25 cellular contexts compared by ENCODE assay signal in the genomic region with DNA sequence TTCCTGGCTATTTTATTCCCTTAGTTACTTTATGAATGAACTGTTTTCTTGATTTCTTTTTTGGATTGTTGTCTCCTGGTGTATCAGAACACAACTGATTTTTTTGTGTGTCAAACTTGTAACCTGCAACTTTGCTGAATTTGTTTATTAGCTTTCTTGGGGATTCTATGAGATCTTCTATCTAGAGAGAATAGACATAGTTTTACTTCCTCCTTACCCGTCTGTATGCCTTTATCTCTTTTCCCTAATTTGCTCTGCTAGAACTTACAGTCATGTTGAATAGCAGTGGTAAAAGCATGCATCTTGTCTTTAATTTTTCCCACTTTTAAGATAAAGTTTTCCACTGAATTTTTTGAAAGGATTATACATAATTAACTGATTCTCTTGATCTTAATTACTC. TPM values are rescaled to one million over a fixed set of nuclear protein-coding genes. Genes with fewer than 3 reads are reported as not detected.
A peak's percentile ranks its signal among the peaks of the same experiment; 100 is the strongest.
DNase-seq lines count a peak whose midpoint lies in the region; ATAC-seq, FAIRE-seq and TF ChIP-seq lines count a peak whose summit lies in the region.
"Had no signal": no experiment of that assay in that cellular context is flagged by ENCODE, and none has a peak within 500 bp of the region (broad histone marks: within the 10 kb centered on the region; RNA-seq: fewer than 3 reads in every experiment).

No MANE protein-coding gene starts in this region.

- in situ Hi-C loops in mammary epithelial cell (cut with MboI; ENCODE audit: low sequenced_read_pairs in 2 of 2), result no loop called here

- H3K36me3 Mint-ChIP-seq in central memory CD8-positive, alpha-beta T cell (ENCODE audit: insufficient read depth), result peaks cover 4% of the 10 kb centered on the region

- DNase-seq in D721Med (ENCODE audit: insufficient read length, low spot score) (no peak), NOMO-1 treated with DMSO at 0.1 percent for 48 hours (lab: John Stamatoyannopoulos, UW; ENCODE audit: unreplicated experiment) (peak; percentile 31), cerebellar cortex (ENCODE audit: low spot score) (no peak), mammary epithelial cell (no peak), smooth muscle cell (lab: John Stamatoyannopoulos, UW; ENCODE audit: unreplicated experiment) (no peak)
- no peak for DNase-seq in central memory CD8-positive, alpha-beta T cell (ENCODE audit: low spot score in 2 of 2)
- DNase-seq: activated CD4-positive, alpha-beta memory T cell treated with anti-CD3 and anti-CD28 coated beads, Interleukin-2, amount 10 ng/mL, durations not matched to agents 7 days and 5 days; activated gamma-delta T cell; brain microvascular endothelial cell; effector CD8-positive, alpha-beta T cell; foreskin keratinocyte; heart right ventricle; NCI-H146; RPMI8226; sigmoid colon; SK-N-SH; stimulated activated CD4-positive, alpha-beta T cell treated with anti-CD3 and anti-CD28 coated beads, Interleukin-15, amount 100 ng/mL, for 24 hours; stomach; tibial artery had no signal

- H3K4me3 ChIP-seq in mammary epithelial cell (replicated peaks in 1 of 3; ENCODE audit: insufficient read depth in 1 of 3, low read depth in 2 of 3, low read length in 3 of 3) (no peak overlapping the region), smooth muscle cell (no peak overlapping the region)
- H3K4me3 ChIP-seq: BLaER1 treated with 17β-estradiol and CSF1 and Interleukin-3, amounts not matched to agents 10 nM and 100 nM; heart right ventricle; lung; prostate gland; sigmoid colon; stomach; tibial artery had no signal

- TF ChIP-seq CTCF in D721Med (IDR thresholded peaks at IDR 0.05; ENCODE audit: insufficient read depth, missing control alignments), result no peak
- no peak for TF ChIP-seq CTCF in mammary epithelial cell (conservative IDR thresholded peaks at IDR 0.05 in 1 of 2, IDR thresholded peaks at IDR 0.05 in 1 of 2; ENCODE audit: extremely low read depth in 1 of 2, insufficient read depth in 1 of 2, low read depth in 1 of 2, low read length in 2 of 2)
- TF ChIP-seq CTCF in smooth muscle cell (IDR thresholded peaks at IDR 0.05; ENCODE audit: borderline replicate concordance, insufficient read depth, poor library complexity, severe bottlenecking), result no peak

- no peaks in the 10 kb centered on the region for H3K4me1 ChIP-seq in mammary epithelial cell (ENCODE audit: insufficient read depth, low read length)
- H3K4me1 ChIP-seq in smooth muscle cell (ENCODE audit: low read depth), result no peaks in the 10 kb centered on the region
- H3K4me1 ChIP-seq: foreskin keratinocyte, prostate gland had no signal

- no peaks in the 10 kb centered on the region for H3F3A ChIP-seq in smooth muscle cell (ENCODE audit: low read depth)

- H3K4me3 Mint-ChIP-seq in central memory CD8-positive, alpha-beta T cell, result no peak overlapping the region
- H3K4me3 Mint-ChIP-seq: activated CD4-positive, alpha-beta memory T cell treated with anti-CD3 and anti-CD28 coated beads, Interleukin-2, amount 10 ng/mL, durations not matched to agents 7 days and 5 days had no signal

- H3K27ac ChIP-seq in mammary epithelial cell (ENCODE audit: insufficient read depth, low read depth, low read length) (no peak overlapping the region), smooth muscle cell (ENCODE audit: low read depth) (no peak overlapping the region)
- H3K27ac ChIP-seq: BLaER1 treated with 17β-estradiol and CSF1 and Interleukin-3, amounts not matched to agents 10 nM and 100 nM; brain microvascular endothelial cell; foreskin keratinocyte; heart right ventricle; prostate gland; sigmoid colon; stomach; tibial artery had no signal

- no TSS peak for BruUV-seq in mammary epithelial cell (replicated peaks; lab: Mats Ljungman, UMichigan)

- no peak overlapping the region for H3K4me2 ChIP-seq in mammary epithelial cell (ENCODE audit: insufficient read depth, low read depth, low read length)
- H3K4me2 ChIP-seq in smooth muscle cell, result no peak overlapping the region
- H3K4me2 ChIP-seq: SK-N-SH had no signal

- 68% methylated on average over 1 of the region's 1 CpG for WGBS in mammary epithelial cell (ENCODE audit: low coverage, missing lambda C conversion rate)
- WGBS in smooth muscle cell (ENCODE audit: low lambda C conversion rate), result 46% methylated on average over 1 of the region's 1 CpG

- ATAC-seq in GM21367 (IDR thresholded peaks at IDR 0.05; ENCODE audit: unreplicated experiment) (peak; percentile 60), HG02884 (IDR thresholded peaks at IDR 0.05; ENCODE audit: unreplicated experiment) (no peak)
- ATAC-seq in central memory CD8-positive, alpha-beta T cell (replicated peaks; ENCODE audit: extremely low read depth, poor library complexity, severe bottlenecking), result no peak
- ATAC-seq: esophagus mucosa, foreskin keratinocyte, heart right ventricle had no signal

- H3K9me3 ChIP-seq in mammary epithelial cell (replicated peaks; ENCODE audit: insufficient read depth, low read length) (no peaks in the 10 kb centered on the region), smooth muscle cell (replicated peaks; ENCODE audit: low read depth) (no peaks in the 10 kb centered on the region)
- H3K9me3 ChIP-seq: BLaER1 treated with 17β-estradiol and CSF1 and Interleukin-3, amounts not matched to agents 10 nM and 100 nM; heart right ventricle; prostate gland; sigmoid colon; SK-N-SH; stomach; tibial artery had no signal

- CTCF ChIA-PET in mammary epithelial cell (lab: Charles Lee; ENCODE audit: low non-redundant PET), result no interaction called here

- H3K27me3 ChIP-seq in mammary epithelial cell (ENCODE audit: insufficient read depth, low read length) (no peaks in the 10 kb centered on the region), smooth muscle cell (ENCODE audit: low read depth) (no peaks in the 10 kb centered on the region)
- H3K27me3 ChIP-seq: BLaER1 treated with 17β-estradiol and CSF1 and Interleukin-3, amounts not matched to agents 10 nM and 100 nM; brain microvascular endothelial cell; foreskin keratinocyte; heart right ventricle; sigmoid colon; stomach; tibial artery had no signal

- no peaks in the 10 kb centered on the region for H3K27me3 Mint-ChIP-seq in central memory CD8-positive, alpha-beta T cell
- H3K27me3 Mint-ChIP-seq: activated CD4-positive, alpha-beta memory T cell treated with anti-CD3 and anti-CD28 coated beads, Interleukin-2, amount 10 ng/mL, durations not matched to agents 7 days and 5 days had no signal

- H3K79me2 ChIP-seq in mammary epithelial cell (ENCODE audit: insufficient read depth, low read length) (peaks cover 35% of the 10 kb centered on the region), smooth muscle cell (ENCODE audit: low read depth) (peaks cover 62% of the 10 kb centered on the region)

- H2AFZ ChIP-seq in mammary epithelial cell (ENCODE audit: low read depth, low read length) (no peak overlapping the region), smooth muscle cell (ENCODE audit: low read depth) (no peak overlapping the region)

- no peaks in the 10 kb centered on the region for H4K20me1 ChIP-seq in mammary epithelial cell (ENCODE audit: insufficient read depth, low read length)
- H4K20me1 ChIP-seq in smooth muscle cell (ENCODE audit: low read depth), result peaks cover 80% of the 10 kb centered on the region

- H3K9me3 Mint-ChIP-seq in central memory CD8-positive, alpha-beta T cell, result no peaks in the 10 kb centered on the region
- H3K9me3 Mint-ChIP-seq: activated CD4-positive, alpha-beta memory T cell treated with anti-CD3 and anti-CD28 coated beads, Interleukin-2, amount 10 ng/mL, durations not matched to agents 7 days and 5 days had no signal

- dilution Hi-C loops in mammary epithelial cell (cut with HindIII; ENCODE audit: low sequenced_read_pairs), result no loop called here

- peak; percentile 35 for FAIRE-seq in D721Med (lab: Jason Lieb, UNC)

- H3K27ac Mint-ChIP-seq in central memory CD8-positive, alpha-beta T cell (ENCODE audit: low read depth), result peak overlapping the region; percentile 27
- H3K27ac Mint-ChIP-seq: activated CD4-positive, alpha-beta memory T cell treated with anti-CD3 and anti-CD28 coated beads, Interleukin-2, amount 10 ng/mL, durations not matched to agents 7 days and 5 days had no signal

- H3K4me1 Mint-ChIP-seq in central memory CD8-positive, alpha-beta T cell, result peaks cover 15% of the 10 kb centered on the region

- H3K9ac ChIP-seq in mammary epithelial cell (ENCODE audit: insufficient read depth, low read length) (no peak overlapping the region), smooth muscle cell (ENCODE audit: low read depth) (no peak overlapping the region)
- H3K9ac ChIP-seq: SK-N-SH had no signal

- intact Hi-C loops in mammary epithelial cell (cut with micrococcal nuclease), result no loop called here

- H3K36me3 ChIP-seq in mammary epithelial cell (ENCODE audit: insufficient read depth, low read length) (peaks cover 15% of the 10 kb centered on the region), smooth muscle cell (ENCODE audit: low read depth) (peaks cover 9% of the 10 kb centered on the region)
- H3K36me3 ChIP-seq: prostate gland had no signal

RNA-seq across cellular contexts. Expression of a gene that starts 13.2 kb away (rescaled TPM):
- total RNA-seq in mammary epithelial cell (10 to 100 TPM; 28.8 to 37.5 TPM), smooth muscle cell (43.5 and 64.1 TPM in 2 replicates)
- polyA plus RNA-seq in mammary epithelial cell (14.5 TPM), smooth muscle cell (34.8 and 37.8 TPM in 2 replicates)
- polyA minus RNA-seq in mammary epithelial cell, result 15.7 TPM
